In the genomic region with DNA sequence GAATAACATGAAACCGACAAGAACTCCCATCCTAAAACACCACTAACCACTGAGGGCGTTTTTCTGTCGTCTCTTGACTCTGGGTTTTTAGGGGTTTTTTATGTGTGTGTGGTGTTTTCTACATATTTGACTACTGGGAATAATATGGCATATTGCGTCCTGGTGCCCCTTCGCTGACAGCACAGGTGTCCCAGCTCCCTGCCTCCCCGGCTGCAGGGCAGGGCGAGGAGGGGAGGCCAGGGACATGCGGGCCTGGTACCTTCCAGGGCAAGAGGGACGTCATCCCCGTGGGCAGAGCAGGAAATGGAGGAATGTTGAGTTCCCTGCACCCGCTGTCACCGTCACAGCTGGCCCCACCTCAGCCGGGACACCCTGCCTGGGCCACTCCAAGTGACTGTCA, we compare ENCODE assay signal across 1 cellular context.
TF ChIP-seq lines count a peak whose summit lies in the region.

No MANE protein-coding gene starts in this region.

TF ChIP-seq in H1, 55 proteins besides CTCF, POLR2A, EP300 and RAD21:
- TF ChIP-seq TEAD4 (IDR thresholded peaks at IDR 0.05; ENCODE audit: low read depth, low read length) (no peak), TCF12 (IDR thresholded peaks at IDR 0.05; ENCODE audit: low read depth, low read length) (no peak), HDAC2 (IDR thresholded peaks at IDR 0.05; ENCODE audit: borderline replicate concordance in 1 of 2, low read depth in 2 of 2, low read length in 2 of 2) (no peak), TBP (IDR thresholded peaks at IDR 0.05; ENCODE audit: low read depth, low read length) (no peak), BCL11A (IDR thresholded peaks at IDR 0.05; ENCODE audit: low read depth in 2 of 2, low read length in 2 of 2) (no peak), CBX8 (IDR thresholded peaks at IDR 0.05; ENCODE audit: borderline replicate concordance, low read depth, low read length) (no peak), SAP30 (IDR thresholded peaks at IDR 0.05; ENCODE audit: insufficient read depth, insufficient replicate concordance, low read length) (no peak), SUZ12 (IDR thresholded peaks at IDR 0.05; ENCODE audit: low read length) (no peak), EZH2 (IDR thresholded peaks at IDR 0.05; ENCODE audit: low read depth, low read length, severe bottlenecking) (no peak), ZNF274 (IDR thresholded peaks at IDR 0.05; ENCODE audit: borderline replicate concordance, extremely low read depth, low read length) (no peak), CEBPB (IDR thresholded peaks at IDR 0.05; ENCODE audit: low read depth, low read length) (no peak), CHD1 (IDR thresholded peaks at IDR 0.05; ENCODE audit: low read depth, low read length) (no peak), RXRA (IDR thresholded peaks at IDR 0.05; ENCODE audit: insufficient read depth, low read depth, low read length) (no peak), RBBP5 (IDR thresholded peaks at IDR 0.05; ENCODE audit: borderline replicate concordance, low read depth, low read length) (no peak), TAF7 (optimal IDR thresholded peaks at IDR 0.05; ENCODE audit: borderline replicate concordance, low read depth, low read length) (no peak), NANOG (IDR thresholded peaks at IDR 0.05; ENCODE audit: insufficient read depth, low read depth, low read length, poor library complexity, severe bottlenecking) (no peak), SIRT6 (IDR thresholded peaks at IDR 0.05; ENCODE audit: low read length) (no peak), TAF1 (IDR thresholded peaks at IDR 0.05; ENCODE audit: low read depth, low read length) (no peak)
- TF ChIP-seq, protein P1, sequence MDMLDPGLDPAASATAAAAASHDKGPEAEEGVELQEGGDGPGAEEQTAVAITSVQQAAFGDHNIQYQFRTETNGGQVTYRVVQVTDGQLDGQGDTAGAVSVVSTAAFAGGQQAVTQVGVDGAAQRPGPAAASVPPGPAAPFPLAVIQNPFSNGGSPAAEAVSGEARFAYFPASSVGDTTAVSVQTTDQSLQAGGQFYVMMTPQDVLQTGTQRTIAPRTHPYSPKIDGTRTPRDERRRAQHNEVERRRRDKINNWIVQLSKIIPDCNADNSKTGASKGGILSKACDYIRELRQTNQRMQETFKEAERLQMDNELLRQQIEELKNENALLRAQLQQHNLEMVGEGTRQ (IDR thresholded peaks at IDR 0.05; ENCODE audit: low read length), result no peak
- TF ChIP-seq, protein P2, sequence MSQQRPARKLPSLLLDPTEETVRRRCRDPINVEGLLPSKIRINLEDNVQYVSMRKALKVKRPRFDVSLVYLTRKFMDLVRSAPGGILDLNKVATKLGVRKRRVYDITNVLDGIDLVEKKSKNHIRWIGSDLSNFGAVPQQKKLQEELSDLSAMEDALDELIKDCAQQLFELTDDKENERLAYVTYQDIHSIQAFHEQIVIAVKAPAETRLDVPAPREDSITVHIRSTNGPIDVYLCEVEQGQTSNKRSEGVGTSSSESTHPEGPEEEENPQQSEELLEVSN (IDR thresholded peaks at IDR 0.05), result no peak
